27 cellular contexts compared by ENCODE assay signal in the genomic region with DNA sequence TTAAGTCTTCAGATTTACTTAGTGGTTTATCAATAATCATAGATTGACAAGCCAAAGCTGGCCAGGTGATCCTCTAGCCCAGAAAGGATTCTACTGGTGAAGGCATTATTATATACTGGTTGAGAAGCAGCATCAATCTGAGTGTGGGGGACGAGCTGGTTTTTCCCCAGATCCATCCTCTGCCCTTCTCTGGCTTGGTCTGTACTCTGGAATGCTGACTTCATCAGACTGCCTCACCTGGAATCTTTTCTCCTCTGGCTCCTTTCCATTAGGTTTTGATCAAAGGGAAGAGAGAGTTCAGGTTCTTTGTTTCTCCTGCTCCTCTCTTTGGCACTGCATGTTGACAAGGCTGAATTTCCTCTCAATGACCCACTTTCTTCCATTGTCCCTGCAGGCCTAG.
"Had no signal": no experiment of that assay in that cellular context is flagged by ENCODE, and none has a peak within 500 bp of the region (broad histone marks: within the 10 kb centered on the region; RNA-seq: fewer than 3 reads in every experiment).

No MANE protein-coding gene starts in this region.

- H3K9ac ChIP-seq: neural progenitor cell had no signal

- H3K4me3 ChIP-seq: hepatocyte, left ventricle myocardium inferior, lung, neural progenitor cell, right atrium auricular region, skin epidermis, stomach, testis, thyroid gland, transverse colon, upper lobe of left lung, vagina had no signal

- DNase-seq: islet precursor cell; left colon; left ventricle myocardium inferior; mesendoderm; naive B cell; natural killer cell; nephron progenitor cell; occipital lobe; stimulated activated CD4-positive, alpha-beta T cell treated with anti-CD3 and anti-CD28 coated beads, Interleukin-12 subunit alpha, Interleukin-12 subunit beta, amount 100 ng/mL, for 4 hours; stimulated activated CD4-positive, alpha-beta T cell treated with anti-CD3 and anti-CD28 coated beads, Interleukin-15, amount 100 ng/mL, for 24 hours; stimulated activated CD4-positive, alpha-beta T cell treated with anti-CD3 and anti-CD28 coated beads, Interleukin-2, amount 100 ng/mL, for 24 hours; stimulated activated CD4-positive, alpha-beta T cell treated with anti-CD3 and anti-CD28 coated beads, Interleukin-4, amount 100 ng/mL, for 1 hour; stimulated activated naive B cell treated with anti-CD40 and anti-IgM and Interleukin-4, amounts not matched to agents 10 μg/mL and 1 μg/mL and 100 μg/mL, for 72 hours; stimulated activated naive CD8-positive, alpha-beta T cell treated with anti-CD3 and anti-CD28 coated beads, Interleukin-15, Interleukin-2, amounts not matched to agents 100 U/mL and 50 U/mL, for 24 hours; stomach; testis; thyroid gland; transverse colon had no signal

- H3K27ac ChIP-seq: hepatocyte, left ventricle myocardium inferior, neural progenitor cell, neutrophil, right atrium auricular region, skin epidermis, stomach, testis, thyroid gland, transverse colon, upper lobe of left lung, vagina had no signal

- H3K79me2 ChIP-seq: hepatocyte had no signal

- H3K27me3 ChIP-seq: hepatocyte, neural progenitor cell, neutrophil, right atrium auricular region, stomach, testis, thyroid gland, transverse colon, upper lobe of left lung, vagina had no signal

- H3K36me3 ChIP-seq: left ventricle myocardium inferior, neural progenitor cell, neutrophil, right atrium auricular region, stomach, thyroid gland, transverse colon, upper lobe of left lung, vagina had no signal

- H2AFZ ChIP-seq: hepatocyte, neural progenitor cell had no signal

- H3K4me1 ChIP-seq: left ventricle myocardium inferior, neural progenitor cell, right atrium auricular region, stomach, testis, thyroid gland, transverse colon, upper lobe of left lung, vagina had no signal

- ATAC-seq: left colon; natural killer cell; sciatic nerve; stimulated activated naive B cell treated with anti-CD40 and anti-IgM and Interleukin-4, amounts not matched to agents 10 μg/mL and 1 μg/mL and 100 μg/mL, for 72 hours; stimulated activated naive CD8-positive, alpha-beta T cell treated with anti-CD3 and anti-CD28 coated beads, Interleukin-15, Interleukin-2, amounts not matched to agents 100 U/mL and 50 U/mL, for 24 hours had no signal

- H3K9me3 ChIP-seq: left ventricle myocardium inferior, neutrophil, right atrium auricular region, stomach, testis, thyroid gland, transverse colon, upper lobe of left lung, vagina had no signal

- H3K4me2 ChIP-seq: hepatocyte, neural progenitor cell had no signal
